ENCODE assay signal across 8 cellular contexts in the genomic region with DNA sequence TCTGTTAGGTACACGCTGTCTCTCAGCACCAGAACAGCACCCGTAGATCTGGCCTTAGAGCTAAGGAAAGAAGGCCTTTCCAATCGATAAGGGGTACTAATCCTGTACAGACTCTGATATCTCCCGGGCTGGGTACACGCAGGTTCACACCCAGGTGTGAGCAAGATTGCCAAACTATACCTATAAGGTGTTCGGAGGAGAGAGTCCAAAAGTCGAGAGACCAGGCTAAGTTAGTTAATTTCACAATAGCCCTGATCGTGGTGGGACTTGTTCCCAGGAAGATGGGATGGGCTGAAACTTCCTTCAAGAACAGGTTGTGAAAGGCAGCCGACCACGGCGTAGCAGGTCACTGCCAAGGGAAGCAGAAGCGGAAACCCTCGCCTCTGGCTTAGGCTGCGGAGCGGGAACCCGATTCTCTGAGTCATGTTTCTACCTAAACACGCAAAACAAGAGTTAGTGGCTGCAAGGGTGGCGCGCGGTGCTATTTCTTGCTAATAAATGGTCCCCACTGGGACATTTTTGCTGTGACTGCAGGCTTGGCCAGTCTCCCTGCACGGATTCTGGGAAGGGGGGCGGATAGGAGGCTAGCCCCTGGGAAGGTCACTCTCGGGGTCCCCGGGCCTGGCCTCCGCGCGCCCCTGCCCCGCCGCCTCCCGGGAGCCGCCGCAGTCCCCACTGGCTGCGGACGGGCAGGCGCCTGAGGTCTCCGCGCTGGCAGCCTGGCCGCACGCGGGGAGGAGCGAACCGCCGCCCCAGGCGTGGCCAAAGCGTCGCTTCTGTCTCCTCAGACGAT.
DNase-seq lines count a peak whose midpoint lies in the region; ATAC-seq, FAIRE-seq and TF ChIP-seq lines count a peak whose summit lies in the region.

No MANE protein-coding gene starts in this region.

- DNase-seq in activated CD8-positive, alpha-beta memory T cell treated with anti-CD3 and anti-CD28 coated beads, Interleukin-2, amount 50 U/mL, for 48 hours, result peak; percentile 61
- DNase-seq in glutamatergic neuron (peak; percentile 63), trophoblast cell (peak; percentile 13 to 51), kidney (no peak)

- no peaks in the 10 kb centered on the region for H3K79me2 ChIP-seq in trophoblast cell (ENCODE audit: control insufficient read depth, insufficient read depth, low read length, poor library complexity)

- H3K36me3 ChIP-seq in HUES64 (ENCODE audit: insufficient read depth, low read length), result no peaks in the 10 kb centered on the region
- H3K36me3 ChIP-seq in trophoblast cell (ENCODE audit: control insufficient read depth in 1 of 2, insufficient read depth in 2 of 2, low read length in 2 of 2), result no peaks in the 10 kb centered on the region
- no peaks in the 10 kb centered on the region for H3K36me3 ChIP-seq in kidney (ENCODE audit: control insufficient read depth in 1 of 2, insufficient read depth in 2 of 2, low read length in 2 of 2)

- no peak overlapping the region for H3K18ac ChIP-seq in trophoblast cell (ENCODE audit: low read length)

- H3K9me3 ChIP-seq in HUES64 (ENCODE audit: insufficient read depth, low read depth, low read length) (no peaks in the 10 kb centered on the region), trophoblast cell (ENCODE audit: insufficient read depth, low read depth, low read length) (no peaks in the 10 kb centered on the region), kidney (ENCODE audit: control insufficient read depth in 1 of 2, low read length in 2 of 2) (no peaks in the 10 kb centered on the region)

- H3K4ac ChIP-seq in trophoblast cell (ENCODE audit: low read depth, low read length), result no peak overlapping the region

- no peak overlapping the region for H2AK5ac ChIP-seq in trophoblast cell (ENCODE audit: low read length)

- intact Hi-C loops in kidney (cut with DNase I), result no loop called here

- H2AFZ ChIP-seq in trophoblast cell (ENCODE audit: insufficient read depth, low read length, poor library complexity), result peak overlapping the region; percentile 15

- no peak overlapping the region for H3K14ac ChIP-seq in trophoblast cell (ENCODE audit: low read length)

- no peaks in the 10 kb centered on the region for H3K4me1 Mint-ChIP-seq in glutamatergic neuron (ENCODE audit: low read depth, unreplicated experiment)

- H3K9me3 Mint-ChIP-seq in glutamatergic neuron (ENCODE audit: unreplicated experiment), result no peaks in the 10 kb centered on the region

- H3K4me3 ChIP-seq in HUES64 (ENCODE audit: low read length), result peak overlapping the region; percentile 60
- peak overlapping the region; percentile 27 for H3K4me3 ChIP-seq in trophoblast cell (ENCODE audit: low read depth, low read length)
- peak overlapping the region in 1 of 2 donors; percentile 19 for H3K4me3 ChIP-seq in kidney (ENCODE audit: low read length in 2 of 2)

- no peak overlapping the region for H3K27ac Mint-ChIP-seq in glutamatergic neuron (ENCODE audit: unreplicated experiment)

- H3K27me3 ChIP-seq in HUES64 (ENCODE audit: insufficient read depth, low read length), result peaks cover 30% of the 10 kb centered on the region
- H3K27me3 ChIP-seq in trophoblast cell (ENCODE audit: insufficient read depth, low read length), result no peaks in the 10 kb centered on the region

- WGBS in HUES64, result 16% methylated on average over 46 of the region's 47 CpGs
- WGBS in trophoblast cell (ENCODE audit: extremely low coverage, insufficient coverage, insufficient read length), result no CpG with 5 or more reads among the region's 47 CpGs

- no peak overlapping the region for H2BK12ac ChIP-seq in trophoblast cell (ENCODE audit: low read length)

- no peak overlapping the region for H4K91ac ChIP-seq in trophoblast cell (ENCODE audit: low read depth, low read length)

- TF ChIP-seq CTCF in glutamatergic neuron (IDR thresholded peaks at IDR 0.05; ENCODE audit: partially characterized antibody, unreplicated experiment), result no peak
- no peak for TF ChIP-seq CTCF in kidney (IDR thresholded peaks at IDR 0.05; ENCODE audit: borderline replicate concordance, extremely low read depth, insufficient read depth)

- no peak overlapping the region for H2BK120ac ChIP-seq in trophoblast cell (ENCODE audit: insufficient read depth, low read length, poor library complexity)

- H3K27ac ChIP-seq in HUES64 (ENCODE audit: low read depth, low read length) (no peak overlapping the region), trophoblast cell (ENCODE audit: low read depth, low read length) (no peak overlapping the region), kidney (ENCODE audit: low read depth in 2 of 2, low read length in 2 of 2) (no peak overlapping the region)

- H3K9ac ChIP-seq in HUES64 (ENCODE audit: low read depth, low read length), result peak overlapping the region; percentile 61; the same call in 1 of the 2 replicates
- H3K9ac ChIP-seq in trophoblast cell (ENCODE audit: low read length), result no peak overlapping the region
- H3K9ac ChIP-seq in kidney (ENCODE audit: low read length in 2 of 2), result no peak overlapping the region

- H3K79me1 ChIP-seq in trophoblast cell (ENCODE audit: low read length), result no peaks in the 10 kb centered on the region

- ATAC-seq in GM18907 (IDR thresholded peaks at IDR 0.05; ENCODE audit: unreplicated experiment) (peak; percentile 72), HG03025 (IDR thresholded peaks at IDR 0.05; ENCODE audit: low FRiP score, unreplicated experiment) (no peak), HG03097 (IDR thresholded peaks at IDR 0.05; ENCODE audit: low FRiP score, unreplicated experiment) (no peak)

- no peak overlapping the region for H2BK5ac ChIP-seq in trophoblast cell (ENCODE audit: low read depth, low read length, poor library complexity)

- no peak overlapping the region for H3K23ac ChIP-seq in trophoblast cell (ENCODE audit: low read length)

- peak overlapping the region; percentile 74 for H3K4me3 Mint-ChIP-seq in glutamatergic neuron (ENCODE audit: unreplicated experiment)

- H3K4me1 ChIP-seq in HUES64 (ENCODE audit: insufficient read depth, low read length) (no peaks in the 10 kb centered on the region), trophoblast cell (ENCODE audit: control insufficient read depth in 1 of 2, insufficient read depth in 2 of 2, low read length in 2 of 2) (no peaks in the 10 kb centered on the region), kidney (ENCODE audit: control insufficient read depth in 1 of 2, insufficient read depth in 1 of 2, low read depth in 1 of 2, low read length in 2 of 2) (no peaks in the 10 kb centered on the region)

- FAIRE-seq in kidney (lab: Jason Lieb, UNC), result no peak

- no peak overlapping the region for H4K12ac ChIP-seq in trophoblast cell (ENCODE audit: low read depth, low read length)

- H3K4me2 ChIP-seq in trophoblast cell (ENCODE audit: low read length), result peak overlapping the region; percentile 47

- no peaks in the 10 kb centered on the region for H3K36me3 Mint-ChIP-seq in glutamatergic neuron (ENCODE audit: unreplicated experiment)

- H3K27me3 Mint-ChIP-seq in glutamatergic neuron (ENCODE audit: unreplicated experiment), result peaks cover 5% of the 10 kb centered on the region

- no peak overlapping the region for H4K8ac ChIP-seq in trophoblast cell (ENCODE audit: low read depth, low read length)
